28 cellular contexts compared by ENCODE assay signal in the genomic region with DNA sequence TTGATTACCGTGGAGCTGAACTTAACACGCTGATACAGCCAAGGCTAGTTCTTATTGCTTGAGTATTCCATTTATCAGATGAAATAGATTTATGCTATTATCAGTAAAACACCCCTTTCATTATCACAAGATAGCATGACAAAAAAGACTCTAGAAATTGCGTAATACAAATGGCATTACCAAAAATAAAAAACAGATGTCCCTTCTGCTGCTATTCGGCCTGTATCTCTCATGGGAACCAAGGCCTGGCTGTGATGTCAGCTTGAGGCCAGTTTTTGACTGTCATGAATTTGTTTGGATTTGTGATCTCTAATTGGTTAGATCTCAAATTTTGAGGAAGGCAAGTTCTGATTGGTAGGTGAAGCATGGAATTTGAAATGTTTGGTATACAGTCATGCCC. TPM values are rescaled to one million over a fixed set of nuclear protein-coding genes. Genes with fewer than 3 reads are reported as not detected.
"Had no signal": no experiment of that assay in that cellular context is flagged by ENCODE, and none has a peak within 500 bp of the region (broad histone marks: within the 10 kb centered on the region; RNA-seq: fewer than 3 reads in every experiment).

No MANE protein-coding gene starts in this region.

- H3K27me3 ChIP-seq: right atrium auricular region, spleen, tibial nerve had no signal

- H3K27ac ChIP-seq: left ventricle myocardium inferior, right atrium auricular region, spleen, tibial nerve, WERI-Rb-1 had no signal

- H3K9me3 ChIP-seq: left ventricle myocardium inferior, right atrium auricular region, spleen, tibial nerve had no signal

- H3K4me1 ChIP-seq: left ventricle myocardium inferior, right atrium auricular region, spleen, tibial nerve had no signal

- H3K36me3 ChIP-seq: left ventricle myocardium inferior, right atrium auricular region, spleen, tibial nerve, WERI-Rb-1 had no signal

- H3K4me3 ChIP-seq: left ventricle myocardium inferior, lung, right atrium auricular region, spleen, tibial nerve had no signal

- ATAC-seq: activated CD4-positive, CD25-positive, alpha-beta regulatory T cell treated with anti-CD3 and anti-CD28 coated beads, Interleukin-2, amount 50 U/mL, for 24 hours; effector memory CD8-positive, alpha-beta T cell; natural killer cell treated with Interleukin-12 subunit alpha and Interleukin-12 subunit beta and Interleukin-15 and Interleukin-18, amount 100 ng/mL, for 72 hours had no signal

- DNase-seq: activated CD4-positive, alpha-beta memory T cell treated with anti-CD3 and anti-CD28 coated beads, Interleukin-2, amount 10 ng/mL, durations not matched to agents 7 days and 5 days; activated CD4-positive, alpha-beta T cell treated with anti-CD3 and anti-CD28 coated beads, Interleukin-2, amount 10 ng/mL, durations not matched to agents 7 days and 5 days; activated CD8-positive, alpha-beta memory T cell treated with anti-CD3 and anti-CD28 coated beads, Interleukin-2, amount 50 U/mL, for 48 hours; activated gamma-delta T cell; activated naive CD4-positive, alpha-beta T cell treated with anti-CD3 and anti-CD28 coated beads, Interleukin-2, amount 10 ng/mL, durations not matched to agents 7 days and 5 days; activated naive CD8-positive, alpha-beta T cell treated with anti-CD3 and anti-CD28 coated beads, Interleukin-2, amount 10 ng/mL, durations not matched to agents 7 days and 5 days; activated T-cell treated with anti-CD3 and anti-CD28 coated beads, Interleukin-2, amount 50 U/mL, for 24 hours; amniotic stem cell; caudate nucleus; cortex of kidney; effector memory CD8-positive, alpha-beta T cell; islet precursor cell; left ventricle myocardium inferior; mesendoderm; spleen; stimulated activated naive CD4-positive, alpha-beta T cell; T-helper 9 cell; WERI-Rb-1 had no signal

- FAIRE-seq: astrocyte, endothelial cell of umbilical vein had no signal

RNA-seq across cellular contexts. Expression of a gene that starts 25.2 kb away (rescaled TPM):
- total RNA-seq: activated CD4-positive, alpha-beta memory T cell treated with anti-CD3 and anti-CD28 coated beads, Interleukin-2, amount 10 ng/mL, durations not matched to agents 7 days and 5 days; activated CD4-positive, alpha-beta T cell treated with anti-CD3 and anti-CD28 coated beads, Interleukin-2, amount 10 ng/mL, durations not matched to agents 7 days and 5 days; activated naive CD8-positive, alpha-beta T cell treated with anti-CD3 and anti-CD28 coated beads, Interleukin-2, amount 10 ng/mL, durations not matched to agents 7 days and 5 days; chondrocyte; endothelial cell of umbilical vein; lung; natural killer cell treated with Interleukin-12 subunit alpha and Interleukin-12 subunit beta and Interleukin-15 and Interleukin-18, amount 100 ng/mL, for 72 hours; pulmonary artery endothelial cell had no signal
- polyA plus RNA-seq: endothelial cell of umbilical vein, esophagus, lung had no signal
